8 cellular contexts compared by ENCODE assay signal in the genomic region with DNA sequence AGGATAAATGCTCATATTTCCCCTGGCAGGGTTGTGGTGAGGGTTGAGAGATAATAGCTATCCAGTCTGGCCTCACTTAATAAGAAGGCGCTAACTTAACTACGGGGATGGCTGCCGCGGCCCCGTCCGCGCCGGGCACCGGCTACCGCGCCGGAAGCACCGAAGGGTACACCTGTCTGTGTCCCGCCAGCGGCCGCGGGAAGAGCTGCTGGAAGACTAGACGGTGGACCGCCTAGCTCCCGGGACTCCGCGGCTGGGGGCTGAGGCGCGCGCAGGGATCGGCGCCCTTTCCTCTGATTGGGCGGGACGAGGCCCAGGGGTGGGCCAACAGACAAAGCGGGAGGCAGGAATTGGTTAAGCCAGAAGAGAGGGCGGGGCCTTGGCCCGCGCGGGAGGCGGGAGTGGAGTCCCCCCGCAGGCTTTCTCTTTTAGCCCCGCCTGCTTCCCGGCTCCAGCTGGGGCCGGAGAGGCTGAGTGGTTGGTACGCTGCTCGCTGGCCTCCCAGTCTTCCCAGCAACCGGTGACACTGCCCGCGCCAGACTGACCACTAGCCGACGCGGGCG. TPM values are rescaled to one million over a fixed set of nuclear protein-coding genes. Genes with fewer than 3 reads are reported as not detected.
DNase-seq lines count a peak whose midpoint lies in the region; ATAC-seq and TF ChIP-seq lines count a peak whose summit lies in the region.

TSS of gene ZNF672 (plus strand) at position 431 of the 563 bp plus-strand sequence. CDS start 9,051 bp downstream, outside the sequence.

- in situ Hi-C loops in G401 (cut with HindIII; ENCODE audit: low sequenced_read_pairs) (no loop called here), HAP-1 (cut with MboI; ENCODE audit: low sequenced_read_pairs) (no loop called here)

- peaks cover 9% of the 10 kb centered on the region; the same call in 1 of the 2 replicates for H3K27me3 ChIP-seq in HAP-1 (ENCODE audit: low read depth)
- no peaks in the 10 kb centered on the region for H3K27me3 ChIP-seq in MG63

- no peak within 1 kb of the TSS for H3K4me3 Mint-ChIP-seq in nephron

- TF ChIP-seq CTCF in nephron (IDR thresholded peaks at IDR 0.05; ENCODE audit: unreplicated experiment in 3 of 3), result no peak

- peak within 1 kb of the TSS in 2 of 3 experiments; percentile 96 to 97 for H3K27ac Mint-ChIP-seq in nephron

- H3K27me3 Mint-ChIP-seq in nephron (ENCODE audit: low read depth), result no peaks in the 10 kb centered on the region

- ATAC-seq in stimulated activated naive CD8-positive, alpha-beta T cell treated with anti-CD3 and anti-CD28 coated beads, Interleukin-15, Interleukin-2, amounts not matched to agents 100 U/mL and 50 U/mL, for 24 hours, result peak; percentile 88

- H3K4me1 Mint-ChIP-seq in nephron, result peaks cover 14% of the 10 kb centered on the region

- H3K36me3 Mint-ChIP-seq in nephron (ENCODE audit: low read depth), result no peaks in the 10 kb centered on the region

- H3K4me1 ChIP-seq in HAP-1, result no peaks in the 10 kb centered on the region

- no peaks in the 10 kb centered on the region for H3K9me3 Mint-ChIP-seq in nephron

- peak within 1 kb of the TSS; percentile 68 for H3K4me3 ChIP-seq in HAP-1
- peak within 1 kb of the TSS; percentile 96 for H3K4me3 ChIP-seq in MG63

- peaks cover 7% of the 10 kb centered on the region; the same call in 1 of the 2 replicates for H3K36me3 ChIP-seq in HAP-1 (replicated peaks)
- H3K36me3 ChIP-seq in MG63, result peaks cover 5% of the 10 kb centered on the region; the same call in 1 of the 2 replicates

- no peaks in the 10 kb centered on the region for H3K9me3 ChIP-seq in HAP-1
- H3K9me3 ChIP-seq in MG63, result no peaks in the 10 kb centered on the region

- DNase-seq in G401 (ENCODE audit: low spot score) (peak; percentile 99), HAP-1 (ENCODE audit: low spot score in 2 of 2) (peak; percentile 96 to 98), MG63 (peak; percentile 99), SHP77 (lab: John Stamatoyannopoulos, UW) (peak; percentile 97 to 98), fibroblast of peridontal ligament (ENCODE audit: extremely low read depth) (peak; percentile 95)
- DNase-seq in activated T-helper 9 cell treated with anti-CD3 and anti-CD28 coated beads, Interleukin-2, amount 50 U/mL, for 16 hours (ENCODE audit: low read depth), result peak; percentile 90
- peak; percentile 94 for DNase-seq in stimulated activated naive CD8-positive, alpha-beta T cell treated with anti-CD3 and anti-CD28 coated beads, Interleukin-15, Interleukin-2, amounts not matched to agents 100 U/mL and 50 U/mL, for 24 hours

RNA-seq across cellular contexts. Expression of gene ZNF672, which starts in this region (rescaled TPM):
- 57.1 and 63.1 TPM in 2 replicates for total RNA-seq in G401 (2014; rRNA removed; shearing (Covaris generic))
- total RNA-seq in MG63 (2014; rRNA removed; shearing (Covaris generic); ENCODE audit: low replicate concordance), result 16.4 and 22.2 TPM in 2 replicates

Comparison
In these comparisons a context has a peak if more than half of its experiments do, and no peak if none do; other contexts are left out.
1. Peak in every context shown above with its lines: DNase-seq, ATAC-seq and H3K4me3 ChIP-seq.